ENCODE assay signal across 12 cellular contexts in the genomic region with DNA sequence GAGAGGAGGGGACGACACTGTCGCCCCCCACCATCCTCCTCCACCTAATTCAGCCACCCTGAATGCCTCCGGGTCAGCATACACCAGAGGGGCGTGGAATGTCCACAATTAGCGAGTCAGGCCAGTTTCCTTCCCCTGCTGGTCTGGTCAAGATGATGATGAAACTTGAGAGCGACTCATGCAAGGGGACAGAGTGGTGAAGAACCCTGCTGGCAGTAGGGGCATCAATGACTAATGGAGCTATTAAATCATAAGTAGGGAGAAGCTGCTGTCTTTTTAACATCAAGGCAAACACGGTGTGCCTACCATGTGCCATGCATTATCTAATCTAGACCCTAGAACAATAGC. TPM values are rescaled to one million over a fixed set of nuclear protein-coding genes. Genes with fewer than 3 reads are reported as not detected.
DNase-seq lines count a peak whose midpoint lies in the region; ATAC-seq, FAIRE-seq and TF ChIP-seq lines count a peak whose summit lies in the region.
"Had no signal": no experiment of that assay in that cellular context is flagged by ENCODE, and none has a peak within 500 bp of the region (broad histone marks: within the 10 kb centered on the region; RNA-seq: fewer than 3 reads in every experiment).

No MANE protein-coding gene starts in this region.

- H4K8ac ChIP-seq in H1 (ENCODE audit: extremely low read depth, insufficient read depth, low read length), result no peak overlapping the region

- no peaks in the 10 kb centered on the region; the same call in 1 of the 2 replicates for H3K23me2 ChIP-seq in H1 (ENCODE audit: low read depth, low read length)

- no peak overlapping the region for H3K18ac ChIP-seq in H1 (ENCODE audit: extremely low read depth, low read length)

- no peak overlapping the region for H4K5ac ChIP-seq in H1 (ENCODE audit: insufficient read length, low read depth, low read length)

- H3K36me3 ChIP-seq in H1 (ENCODE audit: control insufficient read depth in 2 of 4, insufficient read depth in 4 of 4, low read length in 3 of 4), result no peaks in the 10 kb centered on the region
- H3K36me3 ChIP-seq in lower lobe of right lung, result no peaks in the 10 kb centered on the region

- no peak overlapping the region for H3K14ac ChIP-seq in H1 (ENCODE audit: insufficient read length)

- no peak overlapping the region for H3K4me3 Mint-ChIP-seq in progenitor cell of endocrine pancreas (ENCODE audit: low read depth)

- peaks cover 3% of the 10 kb centered on the region for H3K4me1 Mint-ChIP-seq in progenitor cell of endocrine pancreas (ENCODE audit: low read depth)

- peaks cover 30% of the 10 kb centered on the region for H3K27me3 Mint-ChIP-seq in progenitor cell of endocrine pancreas

- ATAC-seq in lower lobe of right lung, result no peak

- POLR2A ChIA-PET in H1 (lab: Charles Lee; ENCODE audit: partially characterized antibody), result interaction anchor here (0.9 kb wide), 1 partner anchor 154 kb away, joined by 3 read pairs; no protein-coding TSS in a partner anchor

- intact Hi-C loops in lower lobe of right lung (cut with DNase I), result no loop called here

- no peak overlapping the region for H3K4ac ChIP-seq in H1 (replicated peaks; ENCODE audit: insufficient read length, low read depth, low read length)

- CTCF ChIA-PET in H1 (lab: Charles Lee; ENCODE audit: partially characterized antibody), result interaction anchor here (0.6 to 3.0 kb wide), 17 partner anchors 9 to 762 kb away, joined by 3 to 15 read pairs (median 4); no protein-coding TSS in a partner anchor

- H2BK5ac ChIP-seq in H1 (ENCODE audit: low read depth, low read length), result no peak overlapping the region

- peak overlapping the region in 1 of 4 experiments; percentile 32; a peak in 1 of 8 replicates for H3K4me3 ChIP-seq in H1 (ENCODE audit: extremely low read depth in 1 of 4, insufficient read depth in 2 of 4, low read depth in 3 of 4, low read length in 4 of 4)
- no peak overlapping the region for H3K4me3 ChIP-seq in lower lobe of right lung

- no peaks in the 10 kb centered on the region for H3K36me3 Mint-ChIP-seq in progenitor cell of endocrine pancreas (ENCODE audit: insufficient read depth)

- peak; percentile 69 for DNase-seq in AG20443 (ENCODE audit: low spot score)
- peak; percentile 85 for DNase-seq in LHCN-M2 (ENCODE audit: low read depth)
- DNase-seq in H1 (ENCODE audit: low read depth in 1 of 2, low spot score in 2 of 2), result no peak
- peak; percentile 79 for DNase-seq in kidney tubule cell (ENCODE audit: low spot score)
- no peak for DNase-seq in lower lobe of right lung
- no peak for DNase-seq in T-helper 9 cell
- no peak for DNase-seq in NCI-H2029 treated with DMSO at 0.1 percent for 48 hours (lab: John Stamatoyannopoulos, UW)
- no peak for DNase-seq in progenitor cell of endocrine pancreas (ENCODE audit: low spot score, unreplicated experiment)

- H2BK20ac ChIP-seq in H1 (ENCODE audit: low read length), result no peak overlapping the region

- no peaks in the 10 kb centered on the region for H3K79me2 ChIP-seq in H1 (ENCODE audit: control insufficient read depth in 1 of 2, insufficient read depth in 2 of 2, low read length in 2 of 2)

- TF ChIP-seq POLR2A in H1 (IDR thresholded peaks at IDR 0.05; ENCODE audit: control extremely low read depth in 1 of 2, low read depth in 2 of 2, low read length in 2 of 2), result no peak

- no peak overlapping the region for H2BK120ac ChIP-seq in H1 (replicated peaks; ENCODE audit: low read depth, low read length)

- peak overlapping the region; percentile 4 to 49; a peak in 1 of 4 replicates for H3K4me2 ChIP-seq in H1 (ENCODE audit: insufficient read depth in 1 of 2, low read depth in 2 of 2, low read length in 2 of 2)

- FAIRE-seq in H1 (lab: Jason Lieb, UNC), result no peak
- FAIRE-seq: endometrium had no signal

- no peaks in the 10 kb centered on the region for H3K9me3 Mint-ChIP-seq in progenitor cell of endocrine pancreas (ENCODE audit: low read depth)

- WGBS in H1 (ENCODE audit: extremely low coverage in 1 of 2, insufficient coverage in 1 of 2, insufficient read length in 1 of 2, insufficient replicate concordance in 2 of 2, low coverage in 1 of 2, low lambda C conversion rate in 2 of 2, missing lambda C conversion rate in 1 of 2), 2 experiments, result 77% methylated on average over 5 of the region's 7 CpGs; no CpG with 5 or more reads in 1 of the 2 experiments

- peak overlapping the region; percentile 51; the same call in 1 of the 2 replicates for H2BK12ac ChIP-seq in H1 (ENCODE audit: low read depth, low read length)

- no peak overlapping the region for H2AK5ac ChIP-seq in H1 (ENCODE audit: low read depth, low read length)

- no peak overlapping the region for H3K9ac ChIP-seq in H1 (replicated peaks in 1 of 4; ENCODE audit: extremely low read depth in 1 of 4, low read depth in 3 of 4, low read length in 3 of 4)

- H3K23ac ChIP-seq in H1 (ENCODE audit: insufficient read length), result no peak overlapping the region

- H3K4me1 ChIP-seq in H1 (replicated peaks in 1 of 4; ENCODE audit: control insufficient read depth in 3 of 4, insufficient read depth in 4 of 4, low read length in 3 of 4), result peaks cover 0 to 3% (median 0%) of the 10 kb centered on the region in 4 experiments; a peak in 2 of 7 replicates
- H3K4me1 ChIP-seq in lower lobe of right lung, result peaks cover 7% of the 10 kb centered on the region

- no peak overlapping the region for H3K27ac Mint-ChIP-seq in progenitor cell of endocrine pancreas

- H2AFZ ChIP-seq in H1 (ENCODE audit: low read length), result peak overlapping the region; percentile 77

- H4K91ac ChIP-seq in H1 (replicated peaks; ENCODE audit: insufficient read length, low read length), result no peak overlapping the region

- H3K27me3 ChIP-seq in H1 (replicated peaks in 1 of 4; ENCODE audit: control insufficient read depth in 3 of 4, extremely low read depth in 1 of 4, insufficient read depth in 3 of 4, low read length in 3 of 4) (peaks cover 0 to 5% (median 0%) of the 10 kb centered on the region in 4 experiments; a peak in 4 of 7 replicates), lower lobe of right lung (ENCODE audit: low read depth) (peaks cover 5% of the 10 kb centered on the region)

- no peak for TF ChIP-seq EP300 in H1 (IDR thresholded peaks at IDR 0.05; ENCODE audit: borderline replicate concordance in 1 of 2, low read depth in 2 of 2, low read length in 2 of 2)

- H3K79me1 ChIP-seq in H1 (ENCODE audit: low read depth, low read length), result no peaks in the 10 kb centered on the region

- H3K9me3 ChIP-seq in H1 (ENCODE audit: insufficient read depth in 2 of 2, low read depth in 1 of 2, low read length in 1 of 2) (no peaks in the 10 kb centered on the region), lower lobe of right lung (no peaks in the 10 kb centered on the region)

- H4K20me1 ChIP-seq in H1 (replicated peaks in 1 of 2; ENCODE audit: control insufficient read depth in 1 of 2, insufficient read depth in 2 of 2, low read length in 2 of 2), result no peaks in the 10 kb centered on the region

- TF ChIP-seq RAD21 in H1 (IDR thresholded peaks at IDR 0.05 in 1 of 2, conservative IDR thresholded peaks at IDR 0.05 in 1 of 2; ENCODE audit: low read depth in 2 of 2, low read length in 2 of 2), result no peak

- H2BK15ac ChIP-seq in H1 (ENCODE audit: low read length), result no peak overlapping the region

- no peak for TF ChIP-seq CTCF in H1 (IDR thresholded peaks at IDR 0.05; ENCODE audit: control extremely low read depth in 1 of 3, insufficient read depth in 1 of 3, low read depth in 1 of 3, low read length in 3 of 3)
- no peak for TF ChIP-seq CTCF in lower lobe of right lung (IDR thresholded peaks at IDR 0.05)
- no peak for TF ChIP-seq CTCF in progenitor cell of endocrine pancreas (IDR thresholded peaks at IDR 0.05; ENCODE audit: unreplicated experiment)

- no peak overlapping the region for H3K56ac ChIP-seq in H1 (replicated peaks; ENCODE audit: insufficient read length, low read depth, low read length)

- no peak overlapping the region for H3K27ac ChIP-seq in H1 (ENCODE audit: low read depth, low read length)
- H3K27ac ChIP-seq in lower lobe of right lung, result no peak overlapping the region
- H3K27ac ChIP-seq: VCaP had no signal

TF ChIP-seq in H1, 55 proteins besides CTCF, POLR2A, EP300 and RAD21:
- TF ChIP-seq KDM1A (IDR thresholded peaks at IDR 0.05; ENCODE audit: borderline replicate concordance, low read length), result no peak
- TF ChIP-seq, protein P1, sequence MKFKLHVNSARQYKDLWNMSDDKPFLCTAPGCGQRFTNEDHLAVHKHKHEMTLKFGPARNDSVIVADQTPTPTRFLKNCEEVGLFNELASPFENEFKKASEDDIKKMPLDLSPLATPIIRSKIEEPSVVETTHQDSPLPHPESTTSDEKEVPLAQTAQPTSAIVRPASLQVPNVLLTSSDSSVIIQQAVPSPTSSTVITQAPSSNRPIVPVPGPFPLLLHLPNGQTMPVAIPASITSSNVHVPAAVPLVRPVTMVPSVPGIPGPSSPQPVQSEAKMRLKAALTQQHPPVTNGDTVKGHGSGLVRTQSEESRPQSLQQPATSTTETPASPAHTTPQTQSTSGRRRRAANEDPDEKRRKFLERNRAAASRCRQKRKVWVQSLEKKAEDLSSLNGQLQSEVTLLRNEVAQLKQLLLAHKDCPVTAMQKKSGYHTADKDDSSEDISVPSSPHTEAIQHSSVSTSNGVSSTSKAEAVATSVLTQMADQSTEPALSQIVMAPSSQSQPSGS (IDR thresholded peaks at IDR 0.05; ENCODE audit: low read length), result no peak
TF ChIP-seq in H1: peak in this region for 0.

RNA-seq across cellular contexts. Expression of a gene that starts 7.2 kb away (rescaled TPM):
- total RNA-seq in LHCN-M2 (2014; rRNA removed) (0.32 and 1.5 TPM in 2 replicates), lower lobe of right lung (not detected), progenitor cell of endocrine pancreas (not detected in 2 replicates)
- polyA plus RNA-seq in LHCN-M2 (2012), result 0.45 TPM
- total RNA-seq in H1 (2021; fragmentation: NEBNext Ultra II Directional; extraction: Animal tissue kit (Norgen Biotek cat#: 25700)), result not detected in 2 replicates
- 0.11 TPM in 1 of 2 replicates, not detected in the other for polyA plus RNA-seq in H1 (2011; rRNA removed)
- polyA plus RNA-seq in H1 (2011; cell fraction: cytosol; rRNA removed), result not detected
- not detected for polyA plus RNA-seq in H1 (2011; cell fraction: nucleus; rRNA removed)
- not detected in 4 replicates for polyA plus RNA-seq in H1 (2012, experiment 1 of 2)
- polyA plus RNA-seq in H1 (2012, experiment 2 of 2), result not detected
- not detected for polyA plus RNA-seq in H1 (2013, experiment 1 of 2)
- polyA plus RNA-seq in H1 (2013, experiment 2 of 2), result not detected
- not detected in 2 replicates for polyA minus RNA-seq in H1 (2011; rRNA and poly(A)+ RNA removed)
- not detected for polyA minus RNA-seq in H1 (2011; cell fraction: cytosol; rRNA and poly(A)+ RNA removed)
- not detected for polyA minus RNA-seq in H1 (2011; cell fraction: nucleus; rRNA and poly(A)+ RNA removed)
- total RNA-seq: aorta, left lobe of liver had no signal
- polyA plus RNA-seq: aorta had no signal

Comparison
In these comparisons a context has a peak if more than half of its experiments do, and no peak if none do; other contexts are left out.
1. DNase-seq: peak in AG20443 (single experiment), LHCN-M2 (single experiment) and kidney tubule cell (single experiment); none in H1 (0 of 2), lower lobe of right lung (single experiment), T-helper 9 cell (single experiment), NCI-H2029 treated with DMSO at 0.1 percent for 48 hours (single experiment) and progenitor cell of endocrine pancreas (single experiment).